ENCODE assay signal across 26 cellular contexts in the genomic region with DNA sequence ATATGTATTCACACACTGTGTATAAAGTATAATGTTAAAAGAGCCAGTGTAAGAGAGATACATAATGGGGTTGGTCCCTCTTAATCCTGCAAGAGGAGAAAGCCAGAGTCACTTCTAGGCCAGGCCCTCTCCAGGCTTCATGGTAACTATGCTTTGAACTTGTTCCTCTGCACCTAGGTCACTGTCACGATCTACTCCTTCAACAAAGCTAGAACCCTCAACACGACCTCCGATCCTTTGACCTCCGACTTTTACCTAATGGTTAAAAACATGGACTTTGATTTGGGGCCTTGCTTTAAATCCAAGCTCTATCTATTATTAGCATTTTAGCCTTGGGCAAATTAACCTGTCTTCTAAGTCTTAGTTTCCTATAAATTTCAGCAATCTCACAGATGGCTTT.
"Had no signal": no experiment of that assay in that cellular context is flagged by ENCODE, and none has a peak within 500 bp of the region (broad histone marks: within the 10 kb centered on the region; RNA-seq: fewer than 3 reads in every experiment).

No MANE protein-coding gene starts in this region.

- DNase-seq: colonic mucosa; cortex of kidney; effector CD8-positive, alpha-beta T cell; effector memory CD8-positive, alpha-beta T cell; endodermal cell; erythroblast; heart left ventricle; hypothalamus; immature natural killer cell; islet precursor cell; kidney; kidney glomerular epithelial cell; left colon; left ventricle myocardium inferior; lower lobe of right lung; mesenchymal stem cell; mucosa of descending colon; naive B cell had no signal

- H3K4me2 ChIP-seq: hepatocyte had no signal

- H3K4me3 ChIP-seq: colonic mucosa, gastroesophageal sphincter, heart left ventricle, hepatocyte, left ventricle myocardium inferior, lower lobe of right lung, mucosa of descending colon had no signal

- FAIRE-seq: endometrium, frontal cortex, kidney had no signal

- H3K36me3 Mint-ChIP-seq: immature natural killer cell, naive B cell had no signal

- H3K27me3 ChIP-seq: colonic mucosa, foreskin keratinocyte, gastroesophageal sphincter, heart left ventricle, hepatocyte had no signal

- ATAC-seq: effector memory CD8-positive, alpha-beta T cell; esophagus mucosa; foreskin keratinocyte; gastroesophageal sphincter; lower lobe of right lung; mucosa of descending colon had no signal

- H3K4me1 Mint-ChIP-seq: immature natural killer cell, naive B cell had no signal

- H3K36me3 ChIP-seq: colonic mucosa, gastroesophageal sphincter, heart left ventricle, left ventricle myocardium inferior, lower lobe of right lung had no signal

- H3K27ac Mint-ChIP-seq: dendritic cell treated with granulocyte-macrophage colony-stimulating factor and Interleukin-4, amounts not matched to agents 40 ng/mL and 50 ng/mL, for 4 days; effector memory CD8-positive, alpha-beta T cell; endodermal cell; immature natural killer cell; mesothelial cell of epicardium; naive B cell had no signal

- H3K9me3 ChIP-seq: colonic mucosa, gastroesophageal sphincter, heart left ventricle, left ventricle myocardium inferior, lower lobe of right lung, mucosa of descending colon had no signal

- H3K27ac ChIP-seq: colonic mucosa, foreskin keratinocyte, gastroesophageal sphincter, hepatocyte, lower lobe of right lung had no signal

- H3K4me1 ChIP-seq: colonic mucosa had no signal

- H3K79me2 ChIP-seq: hepatocyte had no signal

- H3K9me3 Mint-ChIP-seq: dendritic cell treated with granulocyte-macrophage colony-stimulating factor and Interleukin-4, amounts not matched to agents 40 ng/mL and 50 ng/mL, for 4 days; effector memory CD8-positive, alpha-beta T cell; endodermal cell; immature natural killer cell; mesothelial cell of epicardium had no signal

- H3K4me3 Mint-ChIP-seq: dendritic cell treated with granulocyte-macrophage colony-stimulating factor and Interleukin-4, amounts not matched to agents 40 ng/mL and 50 ng/mL, for 4 days; effector memory CD8-positive, alpha-beta T cell; endodermal cell; immature natural killer cell; mesothelial cell of epicardium; naive B cell had no signal

- H2AFZ ChIP-seq: hepatocyte had no signal
